16 cellular contexts compared by ENCODE assay signal in the genomic region with DNA sequence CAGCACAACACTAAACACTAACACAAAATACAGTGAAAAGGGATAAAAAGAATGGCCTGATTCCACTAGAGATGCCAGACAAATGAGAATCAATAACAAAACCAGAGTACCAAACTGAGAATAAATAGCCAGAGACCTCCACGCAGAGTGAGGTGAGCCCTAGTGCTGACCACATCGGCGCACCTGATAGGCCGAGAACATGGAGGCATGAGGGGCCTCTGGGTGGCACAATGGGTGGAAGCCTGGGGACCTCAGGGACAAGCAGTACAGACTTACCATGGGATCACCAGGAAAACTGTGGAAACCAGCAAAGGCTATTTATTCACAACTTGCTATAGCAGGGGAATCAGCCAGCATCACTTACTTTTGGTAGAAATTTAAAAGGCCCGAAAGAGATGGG. TPM values are rescaled to one million over a fixed set of nuclear protein-coding genes. Genes with fewer than 3 reads are reported as not detected.
DNase-seq lines count a peak whose midpoint lies in the region; ATAC-seq and TF ChIP-seq lines count a peak whose summit lies in the region.
"Had no signal": no experiment of that assay in that cellular context is flagged by ENCODE, and none has a peak within 500 bp of the region (broad histone marks: within the 10 kb centered on the region; RNA-seq: fewer than 3 reads in every experiment).

No MANE protein-coding gene starts in this region.

- H2AFZ ChIP-seq in Loucy (ENCODE audit: low read length): no peak overlapping the region

- peak overlapping the region; percentile 95 for H3K4me3 Mint-ChIP-seq in T-helper 2 cell treated with Interferon-gamma antibody and Interleukin-4, amounts not matched to agents 5 μg/mL and 100 μg/mL, for 36 hours
- peak overlapping the region; percentile 7 for H3K4me3 Mint-ChIP-seq in dendritic cell treated with granulocyte-macrophage colony-stimulating factor and Interleukin-4, amounts not matched to agents 40 ng/mL and 50 ng/mL, for 4 days
- peak overlapping the region; percentile 96 for H3K4me3 Mint-ChIP-seq in progenitor cell of endocrine pancreas (ENCODE audit: low read depth)

- DNase-seq in T-helper 2 cell treated with Interferon-gamma antibody and Interleukin-4, amounts not matched to agents 5 μg/mL and 100 μg/mL, for 36 hours (ENCODE audit: low spot score): peak; percentile 3
- DNase-seq in T-helper 2 cell (no peak), progenitor cell of endocrine pancreas (ENCODE audit: low spot score, unreplicated experiment) (no peak), OCI-M2 (lab: John Stamatoyannopoulos, UW; ENCODE audit: unreplicated experiment) (no peak), left colon (no peak)
- DNase-seq: effector CD4-positive, alpha-beta T cell; gastrocnemius medialis; NCI-H1417; NCI-H510A; Peyer's patch; small intestine; testis had no signal

- H3K36me3 Mint-ChIP-seq in T-helper 2 cell treated with Interferon-gamma antibody and Interleukin-4, amounts not matched to agents 5 μg/mL and 100 μg/mL, for 36 hours (ENCODE audit: low read depth): peaks cover 25% of the 10 kb centered on the region
- H3K36me3 Mint-ChIP-seq in dendritic cell treated with granulocyte-macrophage colony-stimulating factor and Interleukin-4, amounts not matched to agents 40 ng/mL and 50 ng/mL, for 4 days (ENCODE audit: low read depth): peaks cover 30% of the 10 kb centered on the region
- no peaks in the 10 kb centered on the region for H3K36me3 Mint-ChIP-seq in progenitor cell of endocrine pancreas (ENCODE audit: insufficient read depth)

- peaks cover 33% of the 10 kb centered on the region for H4K20me1 ChIP-seq in Loucy (ENCODE audit: insufficient read depth, low read length, poor library complexity, severe bottlenecking)

- H3K4me3 ChIP-seq in Loucy (ENCODE audit: low read length, poor library complexity, severe bottlenecking): peak overlapping the region; percentile 83

- H3K27me3 ChIP-seq in Loucy (ENCODE audit: insufficient read depth, low read length, poor library complexity, severe bottlenecking): no peaks in the 10 kb centered on the region
- H3K27me3 ChIP-seq: ascending aorta, gastrocnemius medialis, Peyer's patch, testis had no signal

- no peaks in the 10 kb centered on the region for H3K9me3 ChIP-seq in Loucy (ENCODE audit: insufficient read depth, low read depth, low read length)
- H3K9me3 ChIP-seq: ascending aorta, gastrocnemius medialis, Peyer's patch, testis had no signal

- peak overlapping the region; percentile 81 for H3K4me2 ChIP-seq in Loucy (ENCODE audit: low read depth, low read length, poor library complexity, severe bottlenecking)

- peak overlapping the region; percentile 96 for H3K9ac ChIP-seq in Loucy (ENCODE audit: low read depth, low read length, poor library complexity, severe bottlenecking)

- no peaks in the 10 kb centered on the region for H3K9me3 Mint-ChIP-seq in T-helper 2 cell treated with Interferon-gamma antibody and Interleukin-4, amounts not matched to agents 5 μg/mL and 100 μg/mL, for 36 hours
- no peaks in the 10 kb centered on the region for H3K9me3 Mint-ChIP-seq in dendritic cell treated with granulocyte-macrophage colony-stimulating factor and Interleukin-4, amounts not matched to agents 40 ng/mL and 50 ng/mL, for 4 days
- H3K9me3 Mint-ChIP-seq in progenitor cell of endocrine pancreas (ENCODE audit: low read depth): no peaks in the 10 kb centered on the region

- peak overlapping the region; percentile 34 for H3K27ac Mint-ChIP-seq in T-helper 2 cell treated with Interferon-gamma antibody and Interleukin-4, amounts not matched to agents 5 μg/mL and 100 μg/mL, for 36 hours
- H3K27ac Mint-ChIP-seq in dendritic cell treated with granulocyte-macrophage colony-stimulating factor and Interleukin-4, amounts not matched to agents 40 ng/mL and 50 ng/mL, for 4 days: no peak overlapping the region
- no peak overlapping the region for H3K27ac Mint-ChIP-seq in progenitor cell of endocrine pancreas

- peaks cover 45% of the 10 kb centered on the region for H3K4me1 Mint-ChIP-seq in T-helper 2 cell treated with Interferon-gamma antibody and Interleukin-4, amounts not matched to agents 5 μg/mL and 100 μg/mL, for 36 hours (ENCODE audit: low read depth)
- H3K4me1 Mint-ChIP-seq in dendritic cell treated with granulocyte-macrophage colony-stimulating factor and Interleukin-4, amounts not matched to agents 40 ng/mL and 50 ng/mL, for 4 days (ENCODE audit: low read depth): peaks cover 61% of the 10 kb centered on the region
- H3K4me1 Mint-ChIP-seq in progenitor cell of endocrine pancreas (ENCODE audit: low read depth): peaks cover 10% of the 10 kb centered on the region

- H3F3A ChIP-seq in Loucy (ENCODE audit: low read depth): no peaks in the 10 kb centered on the region

- TF ChIP-seq CTCF in Loucy (conservative IDR thresholded peaks at IDR 0.05; ENCODE audit: low read length) (no peak), progenitor cell of endocrine pancreas (IDR thresholded peaks at IDR 0.05; ENCODE audit: unreplicated experiment) (no peak)

- H3K36me3 ChIP-seq in Loucy (ENCODE audit: insufficient read depth, low read length): no peaks in the 10 kb centered on the region
- H3K36me3 ChIP-seq: ascending aorta, gastrocnemius medialis, Peyer's patch had no signal

- H3K9me2 ChIP-seq in Loucy (replicated peaks; ENCODE audit: low read depth, low read length): no peaks in the 10 kb centered on the region

- ATAC-seq in GM21423 (IDR thresholded peaks at IDR 0.05; ENCODE audit: unreplicated experiment) (no peak), left colon (no peak)
- ATAC-seq: gastrocnemius medialis had no signal

- peaks cover 54% of the 10 kb centered on the region for H3K4me1 ChIP-seq in Loucy (ENCODE audit: insufficient read depth, low read length, poor library complexity, severe bottlenecking)

- peaks cover 56% of the 10 kb centered on the region for H3K79me2 ChIP-seq in Loucy (ENCODE audit: insufficient read depth, low read length)

- intact Hi-C loops in dendritic cell treated with granulocyte-macrophage colony-stimulating factor and Interleukin-4, amounts not matched to agents 40 ng/mL and 50 ng/mL, for 4 days (cut with micrococcal nuclease): no loop called here
- intact Hi-C loops in left colon (cut with DNase I, micrococcal nuclease): no loop called here

- H3K27me3 Mint-ChIP-seq in T-helper 2 cell treated with Interferon-gamma antibody and Interleukin-4, amounts not matched to agents 5 μg/mL and 100 μg/mL, for 36 hours (ENCODE audit: low read depth): no peaks in the 10 kb centered on the region
- no peaks in the 10 kb centered on the region for H3K27me3 Mint-ChIP-seq in dendritic cell treated with granulocyte-macrophage colony-stimulating factor and Interleukin-4, amounts not matched to agents 40 ng/mL and 50 ng/mL, for 4 days
- peaks cover 6% of the 10 kb centered on the region for H3K27me3 Mint-ChIP-seq in progenitor cell of endocrine pancreas

RNA-seq across cellular contexts. Expression of a gene that starts 1.8 kb away (rescaled TPM):
- total RNA-seq in progenitor cell of endocrine pancreas: 8.9 and 9.3 TPM in 2 replicates
- total RNA-seq in left colon: 1 to 10 TPM; 4.7 to 6.7 TPM

RNA-seq across cellular contexts. Expression of a gene that starts 59.6 kb away (rescaled TPM):
- 0.75 and 1.5 TPM in 2 replicates for total RNA-seq in progenitor cell of endocrine pancreas
- total RNA-seq in left colon: 1 to 10 TPM; 1.5 to 1.6 TPM
- total RNA-seq: ascending aorta had no signal

Comparison
In these comparisons a context has a peak if more than half of its experiments do, and no peak if none do; other contexts are left out.
1. H3K4me3 Mint-ChIP-seq: peak in every context shown above with its lines; median percentile 96 in progenitor cell of endocrine pancreas; 95 in T-helper 2 cell treated with Interferon-gamma antibody and Interleukin-4, amounts not matched to agents 5 μg/mL and 100 μg/mL, for 36 hours; 7 in dendritic cell treated with granulocyte-macrophage colony-stimulating factor and Interleukin-4, amounts not matched to agents 40 ng/mL and 50 ng/mL, for 4 days.